In genomic region chr1:225559902-225560301, GRCh38 we compare ENCODE assay signal across 1 cellular context.
TF ChIP-seq lines count a peak whose summit lies in the region.

No MANE protein-coding gene starts in this region.

TF ChIP-seq in WTC11, 78 proteins besides CTCF, POLR2A, EP300 and RAD21 (continued from another document):
- TF ChIP-seq E2F4 (CRISPR knock-in tag; IDR thresholded peaks at IDR 0.05; ENCODE audit: borderline replicate concordance, low read depth) = no peak
- TF ChIP-seq FOXK1 (CRISPR knock-in tag; IDR thresholded peaks at IDR 0.05) = no peak
- no peak for TF ChIP-seq ATF1 (CRISPR knock-in tag; IDR thresholded peaks at IDR 0.05)
- TF ChIP-seq USF2 (CRISPR knock-in tag; IDR thresholded peaks at IDR 0.05) = no peak
- no peak for TF ChIP-seq CDX4 (CRISPR knock-in tag; IDR thresholded peaks at IDR 0.05; ENCODE audit: borderline replicate concordance)
- TF ChIP-seq ZNF232 (CRISPR knock-in tag; IDR thresholded peaks at IDR 0.05) = no peak
- no peak for TF ChIP-seq ZNF219 (CRISPR knock-in tag; IDR thresholded peaks at IDR 0.05; ENCODE audit: borderline replicate concordance)
- no peak for TF ChIP-seq FOXP4 (CRISPR knock-in tag; IDR thresholded peaks at IDR 0.05)
TF ChIP-seq in WTC11: peak in this region for 0.
